Comparison of ENCODE assay signal across 15 cellular contexts in genomic region chr1:1135339-1136111, GRCh38. TPM values are rescaled to one million over a fixed set of nuclear protein-coding genes. Genes with fewer than 3 reads are reported as not detected.
DNase-seq lines count a peak whose midpoint lies in the region; ATAC-seq, FAIRE-seq and TF ChIP-seq lines count a peak whose summit lies in the region.
"Had no signal": no experiment of that assay in that cellular context is flagged by ENCODE, and none has a peak within 500 bp of the region (broad histone marks: within the 10 kb centered on the region; RNA-seq: fewer than 3 reads in every experiment).

No MANE protein-coding gene starts in this region.

- H3K9me3 ChIP-seq in fibroblast of lung (ENCODE audit: control insufficient read depth, insufficient read depth, low read depth, low read length), result no peaks in the 10 kb centered on the region
- no peaks in the 10 kb centered on the region for H3K9me3 ChIP-seq in small intestine (ENCODE audit: control insufficient read depth, low read depth)
- H3K9me3 ChIP-seq: ascending aorta, SJCRH30 had no signal

- no peaks in the 10 kb centered on the region for H3K79me2 ChIP-seq in fibroblast of lung (ENCODE audit: control insufficient read depth, insufficient read depth, low read length)
- H3K79me2 ChIP-seq: parathyroid adenoma had no signal

- WGBS in small intestine, 3 donors, result 37 to 67% (median 46%) methylated on average over 20 of the region's 20 CpGs

- DNase-seq in Right ventricle myocardium inferior (ENCODE audit: missing footprints), result no peak
- DNase-seq in cardiac septum (ENCODE audit: low spot score), result no peak
- peak; percentile 22 for DNase-seq in NCI-H69 (lab: John Stamatoyannopoulos, UW)
- peak; percentile 12 to 25 for DNase-seq in fibroblast of lung (ENCODE audit: low read depth in 2 of 2)
- peak; percentile 42 for DNase-seq in small intestine
- DNase-seq in activated naive CD4-positive, alpha-beta T cell (lab: John Stamatoyannopoulos, UW), result no peak
- no peak for DNase-seq in central memory CD4-positive, alpha-beta T cell
- no peak for DNase-seq in NCI-H1105 treated with DMSO at 0.1 percent for 48 hours (lab: John Stamatoyannopoulos, UW)
- DNase-seq: activated CD8-positive, alpha-beta T cell treated with anti-CD3 and anti-CD28 coated beads for 36 hours; effector CD4-positive, alpha-beta T cell; foreskin keratinocyte; SJCRH30 had no signal

- no peak overlapping the region for H2AFZ ChIP-seq in fibroblast of lung (ENCODE audit: low read length)
- H2AFZ ChIP-seq: parathyroid adenoma had no signal

- TF ChIP-seq CTCF in fibroblast of lung (conservative IDR thresholded peaks at IDR 0.05 in 1 of 2, IDR thresholded peaks at IDR 0.05 in 1 of 2; ENCODE audit: low read depth in 1 of 2, low read length in 2 of 2), result no peak

- intact Hi-C loops in Right ventricle myocardium inferior (cut with DNase I), result no loop called here
- intact Hi-C loops in cardiac septum (cut with DNase I), result no loop called here

- no peaks in the 10 kb centered on the region for H3K27me3 ChIP-seq in fibroblast of lung (ENCODE audit: control insufficient read depth, insufficient read depth, low read length)
- H3K27me3 ChIP-seq in small intestine (ENCODE audit: control insufficient read depth in 2 of 2, insufficient read depth in 2 of 2, low read length in 2 of 2), result no peaks in the 10 kb centered on the region
- H3K27me3 ChIP-seq: ascending aorta had no signal

- H3K4me1 ChIP-seq in fibroblast of lung (ENCODE audit: control insufficient read depth, extremely low read depth, insufficient read depth, low read length), result no peaks in the 10 kb centered on the region
- H3K4me1 ChIP-seq in small intestine (ENCODE audit: control insufficient read depth in 2 of 2, insufficient read depth in 1 of 2, low read depth in 1 of 2, low read length in 1 of 2), result peaks cover 10% of the 10 kb centered on the region in 2 donors
- H3K4me1 ChIP-seq: ascending aorta, foreskin keratinocyte, parathyroid adenoma had no signal

- peak; percentile 15 for ATAC-seq in Right ventricle myocardium inferior
- ATAC-seq: foreskin keratinocyte had no signal

- no peak overlapping the region for H3K4me2 ChIP-seq in fibroblast of lung (ENCODE audit: extremely low read depth, insufficient read depth, low read length)

- H3K36me3 ChIP-seq in fibroblast of lung (ENCODE audit: control insufficient read depth, insufficient read depth, low read length) (no peaks in the 10 kb centered on the region), small intestine (ENCODE audit: control insufficient read depth in 2 of 2, insufficient read depth in 2 of 2, low read length in 2 of 2) (no peaks in the 10 kb centered on the region)
- H3K36me3 ChIP-seq: ascending aorta, SJCRH30 had no signal

- H4K20me1 ChIP-seq in fibroblast of lung (ENCODE audit: control insufficient read depth, extremely low read depth, insufficient read depth, low read length), result no peaks in the 10 kb centered on the region

- FAIRE-seq in small intestine (lab: Jason Lieb, UNC), result no peak

- H3K9ac ChIP-seq in fibroblast of lung (ENCODE audit: insufficient read depth, low read length), result no peak overlapping the region
- H3K9ac ChIP-seq: parathyroid adenoma had no signal

- H3K4me3 ChIP-seq in fibroblast of lung (replicated peaks in 1 of 4; ENCODE audit: control extremely low read depth in 1 of 4, insufficient read depth in 1 of 4, low read depth in 3 of 4, low read length in 4 of 4) (no peak overlapping the region), small intestine (ENCODE audit: low read depth in 1 of 2, low read length in 2 of 2) (no peak overlapping the region)
- H3K4me3 ChIP-seq: ascending aorta, SJCRH30 had no signal

- H3K27ac ChIP-seq in fibroblast of lung (ENCODE audit: insufficient read depth, low read length) (no peak overlapping the region), small intestine (ENCODE audit: low read depth in 1 of 2, low read length in 1 of 2) (peak overlapping the region; percentile 69 to 93)
- H3K27ac ChIP-seq: ascending aorta, foreskin keratinocyte, parathyroid adenoma, SJCRH30 had no signal

RNA-seq across cellular contexts. Expression of gene C1orf159, which starts 19.6 kb away (rescaled TPM):
- total RNA-seq in Right ventricle myocardium inferior (2.9 TPM), cardiac septum (5.4 TPM), fibroblast of lung (3.1 and 3.3 TPM in 2 replicates)
- polyA plus RNA-seq in fibroblast of lung (2.6 and 3.4 TPM in 2 replicates), small intestine (10 to 100 TPM; 12.4 to 19.0 (median 12.7) TPM)
- 5.0 and 6.2 TPM in 2 replicates for polyA plus RNA-seq in fibroblast of lung (2012)
- 1.7 TPM in 2 replicates for polyA minus RNA-seq in fibroblast of lung (ENCODE audit: low replicate concordance)

RNA-seq across cellular contexts. Expression of gene TTLL10, which starts 38.2 kb away (rescaled TPM):
- total RNA-seq in Right ventricle myocardium inferior (0.24 TPM), cardiac septum (0.22 TPM), fibroblast of lung (under 0.01 TPM in 1 of 2 replicates, not detected in the other)
- polyA plus RNA-seq in fibroblast of lung (not detected in 2 replicates), small intestine (under 1 TPM in 1 of 3 donors, not detected in 2; 0.36 TPM)
- not detected in 2 replicates for polyA plus RNA-seq in fibroblast of lung (2012)
- not detected in 2 replicates for polyA minus RNA-seq in fibroblast of lung (ENCODE audit: low replicate concordance)
- total RNA-seq: activated CD8-positive, alpha-beta T cell treated with anti-CD3 and anti-CD28 coated beads for 36 hours; ascending aorta; foreskin keratinocyte; lung microvascular endothelial cell had no signal

Comparison
In these comparisons a context has a peak if more than half of its experiments do, and no peak if none do; other contexts are left out.
1. DNase-seq: peak in NCI-H69 (single experiment), fibroblast of lung (2 of 2) and small intestine (single experiment); none in Right ventricle myocardium inferior (single experiment), cardiac septum (single experiment), activated naive CD4-positive, alpha-beta T cell (0 of 4), central memory CD4-positive, alpha-beta T cell (single experiment) and NCI-H1105 treated with DMSO at 0.1 percent for 48 hours (single experiment).